19 cellular contexts compared by ENCODE assay signal in the genomic region with DNA sequence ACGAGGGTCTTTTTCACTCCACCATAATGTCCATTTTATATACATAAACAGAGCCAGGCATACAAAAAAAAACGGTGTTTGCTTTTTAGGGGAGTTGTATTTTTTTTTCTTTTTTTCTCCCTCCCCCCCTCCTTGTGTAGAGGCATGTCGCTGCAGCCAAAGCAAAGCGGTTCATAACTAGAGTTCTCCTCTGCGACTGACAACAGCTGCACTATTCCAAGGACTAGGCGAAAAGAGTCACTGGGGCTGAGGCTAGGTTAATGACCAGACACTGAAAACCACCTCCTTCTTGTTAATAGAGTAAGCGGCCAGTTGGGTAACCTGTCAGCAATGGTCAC.
A peak's percentile ranks its signal among the peaks of the same experiment; 100 is the strongest.
DNase-seq lines count a peak whose midpoint lies in the region; ATAC-seq, FAIRE-seq and TF ChIP-seq lines count a peak whose summit lies in the region.
"Had no signal": no experiment of that assay in that cellular context is flagged by ENCODE, and none has a peak within 500 bp of the region (broad histone marks: within the 10 kb centered on the region; RNA-seq: fewer than 3 reads in every experiment).

No MANE protein-coding gene starts in this region.

- H3K4me1 ChIP-seq in A549: peaks cover 56% of the 10 kb centered on the region
- peaks cover 10% of the 10 kb centered on the region for H3K4me1 ChIP-seq in HEK293 (ENCODE audit: control insufficient read depth, insufficient read depth, low read length)
- H3K4me1 ChIP-seq: breast epithelium had no signal

- no peak for TF ChIP-seq POLR2A in A549 (IDR thresholded peaks at IDR 0.05; ENCODE audit: low read length)

- TF ChIP-seq EP300 in A549 (IDR thresholded peaks at IDR 0.05) (no peak), neural cell (conservative IDR thresholded peaks at IDR 0.05; ENCODE audit: poor library complexity, severe bottlenecking) (no peak)

- H3K4me3 Mint-ChIP-seq in activated CD8-positive, alpha-beta T cell treated with anti-CD3 and anti-CD28 coated beads, Interleukin-2, amount 10 ng/mL, durations not matched to agents 7 days and 5 days: no peak overlapping the region
- no peak overlapping the region for H3K4me3 Mint-ChIP-seq in activated CD4-positive, alpha-beta memory T cell treated with anti-CD3 and anti-CD28 coated beads, Interleukin-2, amount 10 ng/mL, durations not matched to agents 7 days and 5 days
- no peak overlapping the region for H3K4me3 Mint-ChIP-seq in stimulated activated naive CD8-positive, alpha-beta T cell treated with anti-CD3 and anti-CD28 coated beads, Interleukin-15, amount 100 ng/mL, for 72 hours
- H3K4me3 Mint-ChIP-seq: activated naive CD4-positive, alpha-beta T cell treated with anti-CD3 and anti-CD28 coated beads, Interleukin-2, amount 50 U/mL, for 24 hours had no signal

- H3K4me3 ChIP-seq in A549 (no peak overlapping the region), HEK293 (ENCODE audit: low read depth, low read length) (no peak overlapping the region), neural cell (ENCODE audit: low read length) (peak overlapping the region; percentile 1)
- H3K4me3 ChIP-seq: breast epithelium had no signal

- POLR2A ChIA-PET in A549 (lab: Yijun Ruan, JAX): no interaction called here
- POLR2A ChIA-PET in HEK293 (lab: Yijun Ruan, JAX): no interaction called here
- POLR2A ChIA-PET in activated CD8-positive, alpha-beta T cell treated with anti-CD3 and anti-CD28 coated beads, Interleukin-2, amount 10 ng/mL, durations not matched to agents 7 days and 5 days (lab: Charles Lee): no interaction called here
- POLR2A ChIA-PET in activated CD4-positive, alpha-beta memory T cell treated with anti-CD3 and anti-CD28 coated beads, Interleukin-2, amount 10 ng/mL, durations not matched to agents 7 days and 5 days (lab: Charles Lee): no interaction called here

- TF ChIP-seq CTCF in A549 (IDR thresholded peaks at IDR 0.05) (no peak), HEK293 (tag by site-specific recombination; IDR thresholded peaks at IDR 0.05) (no peak), neural cell (IDR thresholded peaks at IDR 0.05; ENCODE audit: poor library complexity, severe bottlenecking) (no peak)

- no peak for FAIRE-seq in A549 (lab: Jason Lieb, UNC)
- FAIRE-seq: GM19239 had no signal

- no peak overlapping the region for H3K27ac Mint-ChIP-seq in activated CD8-positive, alpha-beta T cell treated with anti-CD3 and anti-CD28 coated beads, Interleukin-2, amount 10 ng/mL, durations not matched to agents 7 days and 5 days
- H3K27ac Mint-ChIP-seq in activated CD4-positive, alpha-beta memory T cell treated with anti-CD3 and anti-CD28 coated beads, Interleukin-2, amount 10 ng/mL, durations not matched to agents 7 days and 5 days: no peak overlapping the region
- no peak overlapping the region for H3K27ac Mint-ChIP-seq in stimulated activated naive CD8-positive, alpha-beta T cell treated with anti-CD3 and anti-CD28 coated beads, Interleukin-15, amount 100 ng/mL, for 72 hours
- H3K27ac Mint-ChIP-seq: activated naive CD4-positive, alpha-beta T cell treated with anti-CD3 and anti-CD28 coated beads, Interleukin-2, amount 50 U/mL, for 24 hours had no signal

- no peaks in the 10 kb centered on the region for H3K9me3 Mint-ChIP-seq in activated CD8-positive, alpha-beta T cell treated with anti-CD3 and anti-CD28 coated beads, Interleukin-2, amount 10 ng/mL, durations not matched to agents 7 days and 5 days (ENCODE audit: insufficient read depth)
- no peaks in the 10 kb centered on the region for H3K9me3 Mint-ChIP-seq in activated CD4-positive, alpha-beta memory T cell treated with anti-CD3 and anti-CD28 coated beads, Interleukin-2, amount 10 ng/mL, durations not matched to agents 7 days and 5 days
- H3K9me3 Mint-ChIP-seq in stimulated activated naive CD8-positive, alpha-beta T cell treated with anti-CD3 and anti-CD28 coated beads, Interleukin-15, amount 100 ng/mL, for 72 hours: no peaks in the 10 kb centered on the region
- H3K9me3 Mint-ChIP-seq: activated naive CD4-positive, alpha-beta T cell treated with anti-CD3 and anti-CD28 coated beads, Interleukin-2, amount 50 U/mL, for 24 hours had no signal

- no peaks in the 10 kb centered on the region for H3K79me2 ChIP-seq in neural cell (replicated peaks; ENCODE audit: insufficient read depth, low read length)

- no peaks in the 10 kb centered on the region for H3K36me3 ChIP-seq in HEK293 (ENCODE audit: control insufficient read depth in 2 of 2, insufficient read depth in 1 of 2, low read length in 2 of 2)
- H3K36me3 ChIP-seq in neural cell (ENCODE audit: insufficient read depth, low read length): no peaks in the 10 kb centered on the region
- H3K36me3 ChIP-seq: breast epithelium had no signal

- no peak for ATAC-seq in A549
- ATAC-seq in activated CD8-positive, alpha-beta T cell treated with anti-CD3 and anti-CD28 coated beads, Interleukin-2, amount 10 ng/mL, durations not matched to agents 7 days and 5 days: no peak
- no peak for ATAC-seq in stimulated activated naive CD8-positive, alpha-beta T cell treated with anti-CD3 and anti-CD28 coated beads, Interleukin-15, amount 100 ng/mL, for 72 hours
- ATAC-seq: left cardiac atrium, Right ventricle myocardium inferior had no signal

- TF ChIP-seq RAD21 in A549 (conservative IDR thresholded peaks at IDR 0.05 in 1 of 2, IDR thresholded peaks at IDR 0.05 in 1 of 2) (no peak), neural cell (conservative IDR thresholded peaks at IDR 0.05) (no peak)

- H4K20me1 ChIP-seq in neural cell (ENCODE audit: insufficient read depth): no peaks in the 10 kb centered on the region

- 0 out of 3 replicates have a peak overlapping the region, but pooled peaks have one; percentile 25 for H3K4me2 ChIP-seq in A549
- H3K4me2 ChIP-seq in neural cell (ENCODE audit: low read length): no peak overlapping the region

- no peak overlapping the region for H2AFZ ChIP-seq in neural cell (ENCODE audit: low read depth, low read length)

- no peaks in the 10 kb centered on the region for H3K9me3 ChIP-seq in A549
- no peaks in the 10 kb centered on the region for H3K9me3 ChIP-seq in HEK293 (ENCODE audit: control insufficient read depth, insufficient read depth, low read depth, low read length)
- H3K9me3 ChIP-seq in neural cell (ENCODE audit: low read length): no peaks in the 10 kb centered on the region
- H3K9me3 ChIP-seq: breast epithelium had no signal

- DNase-seq in A549 (ENCODE audit: low read depth in 1 of 2, low spot score in 1 of 2) (no peak), astrocyte of the hippocampus (ENCODE audit: low read depth, low spot score) (peak; percentile 25)
- no peak for DNase-seq in activated CD8-positive, alpha-beta T cell treated with anti-CD3 and anti-CD28 coated beads, Interleukin-2, amount 10 ng/mL, durations not matched to agents 7 days and 5 days
- DNase-seq in activated CD4-positive, alpha-beta memory T cell treated with anti-CD3 and anti-CD28 coated beads, Interleukin-2, amount 10 ng/mL, durations not matched to agents 7 days and 5 days: no peak
- DNase-seq in effector CD8-positive, alpha-beta T cell (lab: John Stamatoyannopoulos, UW): no peak
- no peak for DNase-seq in stimulated activated naive CD8-positive, alpha-beta T cell treated with anti-CD3 and anti-CD28 coated beads, Interleukin-15, amount 100 ng/mL, for 72 hours
- DNase-seq: activated CD4-positive, alpha-beta T cell treated with anti-CD3 and anti-CD28 coated beads for 1 hour; activated T-cell treated with anti-CD3 and anti-CD28 coated beads for 4 hours; AML-193; IMR-90; left cardiac atrium; MV-4-11; stimulated activated CD4-positive, alpha-beta T cell treated with anti-CD3 and anti-CD28 coated beads, Interleukin-15, amount 100 ng/mL, for 24 hours had no signal

- 83% methylated on average over 7 of the region's 7 CpGs for WGBS in A549 (ENCODE audit: missing lambda C conversion rate)

- H3F3A ChIP-seq in neural cell (ENCODE audit: insufficient read depth, low read length, poor library complexity, severe bottlenecking): no peaks in the 10 kb centered on the region

- no peaks in the 10 kb centered on the region for H3K27me3 Mint-ChIP-seq in activated CD8-positive, alpha-beta T cell treated with anti-CD3 and anti-CD28 coated beads, Interleukin-2, amount 10 ng/mL, durations not matched to agents 7 days and 5 days (ENCODE audit: low read depth)
- no peaks in the 10 kb centered on the region for H3K27me3 Mint-ChIP-seq in activated CD4-positive, alpha-beta memory T cell treated with anti-CD3 and anti-CD28 coated beads, Interleukin-2, amount 10 ng/mL, durations not matched to agents 7 days and 5 days
- H3K27me3 Mint-ChIP-seq in stimulated activated naive CD8-positive, alpha-beta T cell treated with anti-CD3 and anti-CD28 coated beads, Interleukin-15, amount 100 ng/mL, for 72 hours: no peaks in the 10 kb centered on the region
- H3K27me3 Mint-ChIP-seq: activated naive CD4-positive, alpha-beta T cell treated with anti-CD3 and anti-CD28 coated beads, Interleukin-2, amount 50 U/mL, for 24 hours had no signal

- no peaks in the 10 kb centered on the region for H3K9me2 ChIP-seq in neural cell (ENCODE audit: insufficient read depth, low read length)

- H3K27me3 ChIP-seq in neural cell (ENCODE audit: insufficient read depth, low read depth, low read length): no peaks in the 10 kb centered on the region
- H3K27me3 ChIP-seq: breast epithelium had no signal

- H3K4me1 Mint-ChIP-seq in activated CD8-positive, alpha-beta T cell treated with anti-CD3 and anti-CD28 coated beads, Interleukin-2, amount 10 ng/mL, durations not matched to agents 7 days and 5 days (ENCODE audit: low read depth): no peaks in the 10 kb centered on the region
- H3K4me1 Mint-ChIP-seq in activated CD4-positive, alpha-beta memory T cell treated with anti-CD3 and anti-CD28 coated beads, Interleukin-2, amount 10 ng/mL, durations not matched to agents 7 days and 5 days: no peaks in the 10 kb centered on the region
- H3K4me1 Mint-ChIP-seq in stimulated activated naive CD8-positive, alpha-beta T cell treated with anti-CD3 and anti-CD28 coated beads, Interleukin-15, amount 100 ng/mL, for 72 hours: no peaks in the 10 kb centered on the region
- H3K4me1 Mint-ChIP-seq: activated naive CD4-positive, alpha-beta T cell treated with anti-CD3 and anti-CD28 coated beads, Interleukin-2, amount 50 U/mL, for 24 hours had no signal

- peak overlapping the region; percentile 5 to 92; a peak in 3 of 6 replicates for H3K27ac ChIP-seq in A549
- H3K27ac ChIP-seq in HEK293 (ENCODE audit: extremely low read depth, low read depth, low read length): peak overlapping the region; percentile 25; the same call in 1 of the 2 replicates
- H3K27ac ChIP-seq in neural cell (ENCODE audit: low read length): no peak overlapping the region
- H3K27ac ChIP-seq: breast epithelium had no signal

- H3K36me3 Mint-ChIP-seq in activated CD8-positive, alpha-beta T cell treated with anti-CD3 and anti-CD28 coated beads, Interleukin-2, amount 10 ng/mL, durations not matched to agents 7 days and 5 days (ENCODE audit: low read depth): no peaks in the 10 kb centered on the region
- H3K36me3 Mint-ChIP-seq in activated CD4-positive, alpha-beta memory T cell treated with anti-CD3 and anti-CD28 coated beads, Interleukin-2, amount 10 ng/mL, durations not matched to agents 7 days and 5 days (ENCODE audit: low read depth): no peaks in the 10 kb centered on the region
- H3K36me3 Mint-ChIP-seq: activated naive CD4-positive, alpha-beta T cell treated with anti-CD3 and anti-CD28 coated beads, Interleukin-2, amount 50 U/mL, for 24 hours had no signal

- H3K9ac ChIP-seq in neural cell (ENCODE audit: low read length): no peak overlapping the region

- CTCF ChIA-PET in A549 (lab: Yijun Ruan, JAX): no interaction called here
- CTCF ChIA-PET in HEK293 (lab: Yijun Ruan, JAX): no interaction called here
- CTCF ChIA-PET in activated CD8-positive, alpha-beta T cell treated with anti-CD3 and anti-CD28 coated beads, Interleukin-2, amount 10 ng/mL, durations not matched to agents 7 days and 5 days (lab: Charles Lee): no interaction called here
- CTCF ChIA-PET in activated CD4-positive, alpha-beta memory T cell treated with anti-CD3 and anti-CD28 coated beads, Interleukin-2, amount 10 ng/mL, durations not matched to agents 7 days and 5 days (lab: Charles Lee): no interaction called here
